ENCODE assay signal across 8 cellular contexts in genomic region chr1:230268371-230269170, GRCh38.
DNase-seq lines count a peak whose midpoint lies in the region; ATAC-seq and TF ChIP-seq lines count a peak whose summit lies in the region.

No MANE protein-coding gene starts in this region.

- H3K18ac ChIP-seq in IMR-90 (ENCODE audit: low read depth, low read length), result no peak overlapping the region

- peak; percentile 85 for TF ChIP-seq RAD21 in IMR-90 (IDR thresholded peaks at IDR 0.05; ENCODE audit: low read length)

- H3K27ac ChIP-seq in DND-41 (ENCODE audit: low read length) (peak overlapping the region; percentile 43; the same call in 1 of the 2 replicates), IMR-90 (ENCODE audit: insufficient read depth, low read length) (no peak overlapping the region), PC-9 (no peak overlapping the region), lung (ENCODE audit: low read depth in 1 of 2, low read length in 1 of 2) (no peak overlapping the region)

- H3K9ac ChIP-seq in DND-41 (ENCODE audit: low read depth, low read length), result no peak overlapping the region
- H3K9ac ChIP-seq in IMR-90 (ENCODE audit: low read depth, low read length), result no peak overlapping the region

- H2AFZ ChIP-seq in DND-41 (ENCODE audit: low read depth, low read length) (no peak overlapping the region), IMR-90 (replicated peaks; ENCODE audit: low read length, poor library complexity) (peak overlapping the region; percentile 73), PC-9 (no peak overlapping the region)

- peak; percentile 37 for DNase-seq in DND-41
- peak; percentile 75 for DNase-seq in IMR-90
- DNase-seq in PC-9, result peak; percentile 48 to 50
- peak; percentile 68 for DNase-seq in dedifferentiated amniotic fluid mesenchymal stem cell (ENCODE audit: extremely low spot score)
- no peak for DNase-seq in lung (ENCODE audit: low spot score)
- no peak for DNase-seq in stimulated activated CD4-positive, alpha-beta T cell treated with anti-CD3 and anti-CD28 coated beads, Interleukin-1b, Interleukin-23, amount 100 ng/mL, for 48 hours

- ATAC-seq in DND-41 (ENCODE audit: insufficient read depth, low read depth) (peak; percentile 65), IMR-90 (ENCODE audit: low read depth) (peak; percentile 98), lung (ENCODE audit: insufficient read depth, low FRiP score) (peak; percentile 56), HG02763 (IDR thresholded peaks at IDR 0.05; ENCODE audit: unreplicated experiment) (no peak), GM18505 (IDR thresholded peaks at IDR 0.05; ENCODE audit: unreplicated experiment) (no peak)

- H3K4me2 ChIP-seq in DND-41 (ENCODE audit: insufficient read depth, low read length) (no peak overlapping the region), IMR-90 (ENCODE audit: low read depth, low read length) (no peak overlapping the region), PC-9 (no peak overlapping the region)

- POLR2A ChIA-PET in IMR-90 (lab: Charles Lee; ENCODE audit: unreplicated experiment), result no interaction called here
- POLR2A ChIA-PET in PC-9 (lab: Charles Lee; ENCODE audit: unreplicated experiment), result no interaction called here

- TF ChIP-seq CTCF in DND-41 (IDR thresholded peaks at IDR 0.05; ENCODE audit: borderline replicate concordance, extremely low read depth, low read length, poor library complexity, severe bottlenecking) (peak; percentile 46), IMR-90 (conservative IDR thresholded peaks at IDR 0.05; ENCODE audit: low read depth, low read length) (peak; percentile 84), PC-9 (conservative IDR thresholded peaks at IDR 0.05) (peak; percentile 75), lung (IDR thresholded peaks at IDR 0.05; ENCODE audit: control extremely low read depth, extremely low read depth) (peak; percentile 18)

- no peaks in the 10 kb centered on the region for H3K27me3 ChIP-seq in DND-41 (ENCODE audit: insufficient read depth, low read length, poor library complexity)
- no peaks in the 10 kb centered on the region for H3K27me3 ChIP-seq in IMR-90 (ENCODE audit: control insufficient read depth, insufficient read depth, low read length)
- H3K27me3 ChIP-seq in PC-9 (ENCODE audit: insufficient read depth, low read depth), result no peaks in the 10 kb centered on the region
- no peaks in the 10 kb centered on the region for H3K27me3 ChIP-seq in lung (ENCODE audit: control insufficient read depth, insufficient read depth)

- H4K20me1 ChIP-seq in DND-41 (ENCODE audit: insufficient read depth, low read length), result peaks cover 63% of the 10 kb centered on the region
- no peaks in the 10 kb centered on the region for H4K20me1 ChIP-seq in IMR-90 (ENCODE audit: insufficient read depth, low read length)
- no peaks in the 10 kb centered on the region; the same call in 1 of the 2 replicates for H4K20me1 ChIP-seq in PC-9 (ENCODE audit: insufficient read depth)

- CTCF ChIA-PET in IMR-90 (lab: Yijun Ruan, JAX) (interaction anchor here (0.5 to 1.0 kb wide), 3 partner anchors 46 to 244 kb away, joined by 3 to 6 read pairs (median 3); no protein-coding TSS in a partner anchor), PC-9 (lab: Charles Lee) (interaction anchor here (0.7 kb wide), 1 partner anchor 186 kb away, joined by 5 read pairs; no protein-coding TSS in a partner anchor)

- H2AK9ac ChIP-seq in IMR-90 (replicated peaks; ENCODE audit: low read depth, low read length, poor library complexity), result no peak overlapping the region

- no peak overlapping the region for H2BK5ac ChIP-seq in IMR-90 (ENCODE audit: low read depth, low read length, poor library complexity, severe bottlenecking)

- no peak overlapping the region for H2BK120ac ChIP-seq in IMR-90 (ENCODE audit: low read depth, low read length)

- no peak for TF ChIP-seq POLR2A in IMR-90 (IDR thresholded peaks at IDR 0.05; ENCODE audit: low read depth, low read length)
- no peak for TF ChIP-seq POLR2A in GM18505 (IDR thresholded peaks at IDR 0.05; ENCODE audit: borderline replicate concordance, extremely low read depth, insufficient read depth, insufficient read length)

- no peaks in the 10 kb centered on the region for H3K9me1 ChIP-seq in IMR-90 (ENCODE audit: insufficient read depth, low read length)

- H3K79me1 ChIP-seq in IMR-90 (ENCODE audit: low read depth in 1 of 2, low read length in 2 of 2), result 0 out of 4 replicates have a peak, but pooled peaks cover 5 to 7% of the 10 kb centered on the region in 2 experiments

- no peak overlapping the region for H2AK5ac ChIP-seq in IMR-90 (ENCODE audit: low read depth, low read length)

- H3K23ac ChIP-seq in IMR-90 (ENCODE audit: low read depth, low read length), result no peak overlapping the region

- H3K36me3 ChIP-seq in DND-41 (ENCODE audit: insufficient read depth, low read length), result peaks cover 98% of the 10 kb centered on the region
- H3K36me3 ChIP-seq in IMR-90 (ENCODE audit: control insufficient read depth, insufficient read depth, low read length), result peaks cover 44% of the 10 kb centered on the region
- H3K36me3 ChIP-seq in PC-9 (ENCODE audit: low read depth), result no peaks in the 10 kb centered on the region
- peaks cover 6 to 29% of the 10 kb centered on the region in 2 donors for H3K36me3 ChIP-seq in lung (ENCODE audit: control insufficient read depth in 2 of 2, insufficient read depth in 2 of 2, low read length in 2 of 2)

- intact Hi-C loops in IMR-90 (cut with micrococcal nuclease), result loop anchor here (1.0 to 10.0 kb wide), 3 partner anchors 201 to 607 kb away; partner anchors contain the start of gene GALNT2
- intact Hi-C loops in PC-9 (cut with micrococcal nuclease; ENCODE audit: unreplicated experiment), result loop anchor here (1.0 to 10.0 kb wide), 4 partner anchors 164 to 606 kb away; partner anchors contain the start of gene GALNT2

- 0 out of 2 replicates have a peak overlapping the region, but pooled peaks have one; percentile 24 for H4K91ac ChIP-seq in IMR-90 (ENCODE audit: insufficient read depth, low read depth, low read length)

- H2BK20ac ChIP-seq in IMR-90 (ENCODE audit: low read depth, low read length), result 0 out of 2 replicates have a peak overlapping the region, but pooled peaks have one; percentile 49

- peaks cover 18% of the 10 kb centered on the region for H3K79me2 ChIP-seq in DND-41 (ENCODE audit: insufficient read depth, low read length)
- no peaks in the 10 kb centered on the region for H3K79me2 ChIP-seq in PC-9 (ENCODE audit: low read depth)

- H3K14ac ChIP-seq in IMR-90 (replicated peaks; ENCODE audit: low read depth, low read length), result no peak overlapping the region

- no peak overlapping the region for H2BK15ac ChIP-seq in IMR-90 (ENCODE audit: low read depth, low read length)

- H3K4me3 ChIP-seq in DND-41 (ENCODE audit: low read depth in 1 of 2, low read length in 2 of 2), result no peak overlapping the region
- no peak overlapping the region for H3K4me3 ChIP-seq in IMR-90 (ENCODE audit: insufficient read depth, low read depth, low read length)
- no peak overlapping the region for H3K4me3 ChIP-seq in PC-9
- H3K4me3 ChIP-seq in lung, result no peak overlapping the region

- WGBS in IMR-90 (ENCODE audit: extremely low coverage in 2 of 2, insufficient read length in 1 of 2), 2 experiments, result 85% methylated on average over 7 of the region's 19 CpGs; no CpG with 5 or more reads in 1 of the 2 experiments
- WGBS in lung, 2 donors, result 82 to 85% methylated on average over 18 to 19 of the region's 19 CpGs

- H4K5ac ChIP-seq in IMR-90 (ENCODE audit: low read depth, low read length), result no peak overlapping the region; the same call in 1 of the 2 replicates

- H3K4me1 ChIP-seq in DND-41 (ENCODE audit: insufficient read depth, low read length) (no peaks in the 10 kb centered on the region), IMR-90 (ENCODE audit: control insufficient read depth, insufficient read depth, low read length) (peaks cover 3% of the 10 kb centered on the region; the same call in 1 of the 2 replicates), PC-9 (replicated peaks; ENCODE audit: insufficient read depth) (no peaks in the 10 kb centered on the region), lung (ENCODE audit: control insufficient read depth in 2 of 2, insufficient read depth in 2 of 2, low read length in 2 of 2) (peaks cover 0 to 3% of the 10 kb centered on the region in 2 donors)

- no peaks in the 10 kb centered on the region for H3K9me2 ChIP-seq in PC-9 (ENCODE audit: insufficient read depth)

- peak overlapping the region in 1 of 2 experiments; percentile 47; a peak in 1 of 4 replicates for H4K8ac ChIP-seq in IMR-90 (ENCODE audit: low read depth in 2 of 2, low read length in 2 of 2)

- H3K9me3 ChIP-seq in DND-41 (ENCODE audit: insufficient read depth, low read length, severe bottlenecking), result no peaks in the 10 kb centered on the region
- no peaks in the 10 kb centered on the region for H3K9me3 ChIP-seq in IMR-90 (ENCODE audit: control insufficient read depth, insufficient read depth, low read length)
- H3K9me3 ChIP-seq in PC-9 (ENCODE audit: insufficient read depth, low read depth), result no peaks in the 10 kb centered on the region
- no peaks in the 10 kb centered on the region for H3K9me3 ChIP-seq in lung (ENCODE audit: control insufficient read depth in 2 of 2, insufficient read depth in 1 of 2, low read length in 1 of 2)

- peak overlapping the region; percentile 9; the same call in 1 of the 2 replicates for H3K4ac ChIP-seq in IMR-90 (ENCODE audit: low read depth, low read length)

- in situ Hi-C loops in IMR-90 (cut with MboI; ENCODE audit: low sequenced_read_pairs), result no loop called here

- no peaks in the 10 kb centered on the region for H3F3A ChIP-seq in PC-9 (ENCODE audit: insufficient read depth, low read depth)

- H3K56ac ChIP-seq in IMR-90 (ENCODE audit: extremely low read depth, insufficient read depth, low read length), result no peak overlapping the region

- BruUV-seq in IMR-90 (replicated peaks; lab: Mats Ljungman, UMichigan) (no TSS peak), PC-9 (replicated peaks; lab: Mats Ljungman, UMichigan) (no TSS peak)

- dilution Hi-C loops in IMR-90 (cut with HindIII; ENCODE audit: low sequenced_read_pairs, unreplicated experiment), result no loop called here

TF ChIP-seq in IMR-90, 13 proteins besides CTCF, POLR2A, EP300 and RAD21:
- TF ChIP-seq MAFK (IDR thresholded peaks at IDR 0.05; ENCODE audit: low read depth, low read length) (peak; percentile 17; the same call in 1 of the 2 replicates), ELK1 (IDR thresholded peaks at IDR 0.05; ENCODE audit: borderline replicate concordance, low read depth, low read length) (no peak), SMC3 (IDR thresholded peaks at IDR 0.05; ENCODE audit: low read depth, low read length) (peak; percentile 87), RFX5 (IDR thresholded peaks at IDR 0.05; ENCODE audit: low read depth, low read length) (no peak), MXI1 (IDR thresholded peaks at IDR 0.05; ENCODE audit: borderline replicate concordance, low read depth, low read length) (0 out of 2 replicates have a peak, but pooled peaks have one; percentile 17)

Comparison
In these comparisons a context has a peak if more than half of its experiments do, and no peak if none do; other contexts are left out.
1. ATAC-seq: peak in DND-41 (single experiment), IMR-90 (single experiment) and lung (single experiment); none in HG02763 (single experiment) and GM18505 (single experiment).
2. DNase-seq: peak in DND-41 (single experiment), IMR-90 (single experiment), PC-9 (2 of 2) and dedifferentiated amniotic fluid mesenchymal stem cell (single experiment); none in lung (single experiment) and stimulated activated CD4-positive, alpha-beta T cell treated with anti-CD3 and anti-CD28 coated beads, Interleukin-1b, Interleukin-23, amount 100 ng/mL, for 48 hours (single experiment).
3. CTCF ChIP-seq: peak in every context shown above with its lines; median percentile 84 in IMR-90; 75 in PC-9; 46 in DND-41; 18 in lung.